Comparison of ENCODE assay signal across 1 cellular context in the genomic region with DNA sequence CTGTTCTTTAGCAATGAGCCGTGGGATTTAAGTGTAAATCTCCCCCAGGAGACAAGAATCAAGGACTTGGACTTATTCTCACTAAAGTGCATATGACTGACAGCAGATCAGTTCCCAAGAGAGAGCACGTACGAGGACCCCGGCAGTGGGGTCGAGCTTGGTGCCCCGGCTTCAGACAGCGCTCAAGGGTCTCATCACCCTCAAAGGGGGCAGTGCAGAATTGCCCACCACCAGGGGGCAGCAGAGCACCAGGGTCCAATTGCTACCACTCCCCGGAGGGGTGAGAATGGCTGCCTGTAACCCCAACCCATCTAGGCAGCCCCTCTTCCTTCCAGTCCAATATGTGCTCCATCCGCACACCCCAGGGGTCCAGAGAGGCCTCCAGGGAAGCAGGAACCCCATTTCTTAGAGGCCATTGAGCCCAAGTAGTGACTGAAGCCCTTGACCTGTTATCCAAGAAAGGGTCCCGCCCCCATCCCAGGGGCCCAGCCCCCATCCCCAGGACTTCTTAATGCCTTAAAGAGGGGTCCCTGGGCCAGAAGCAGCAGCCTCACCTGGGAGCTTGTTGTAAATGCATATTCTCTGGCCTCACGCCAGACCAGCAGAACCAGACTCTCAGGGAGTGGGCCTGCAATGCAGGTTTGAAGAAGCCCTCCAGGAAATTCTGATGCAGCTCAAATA.
TF ChIP-seq lines count a peak whose summit lies in the region.

No MANE protein-coding gene starts in this region.

TF ChIP-seq in K562, 482 proteins besides CTCF, POLR2A, EP300 and RAD21 (continued from another document):
- no peak for TF ChIP-seq IRF1 (CRISPR knock-in tag; IDR thresholded peaks at IDR 0.05; ENCODE audit: borderline replicate concordance)
- TF ChIP-seq SP2 (IDR thresholded peaks at IDR 0.05; ENCODE audit: extremely low read depth, low read depth, low read length, poor library complexity, severe bottlenecking): no peak
- no peak for TF ChIP-seq YBX1 (IDR thresholded peaks at IDR 0.05)
- no peak for TF ChIP-seq FOXK2 (conservative IDR thresholded peaks at IDR 0.05 in 1 of 2, IDR thresholded peaks at IDR 0.05 in 1 of 2; ENCODE audit: low read depth in 2 of 2)
- no peak for TF ChIP-seq MECOM (CRISPR knock-in tag; IDR thresholded peaks at IDR 0.05)
- 0 out of 2 replicates have a peak, but pooled peaks have one; percentile 6 for TF ChIP-seq NCOA1 (IDR thresholded peaks at IDR 0.05; ENCODE audit: low read depth)
- TF ChIP-seq, protein P1, sequence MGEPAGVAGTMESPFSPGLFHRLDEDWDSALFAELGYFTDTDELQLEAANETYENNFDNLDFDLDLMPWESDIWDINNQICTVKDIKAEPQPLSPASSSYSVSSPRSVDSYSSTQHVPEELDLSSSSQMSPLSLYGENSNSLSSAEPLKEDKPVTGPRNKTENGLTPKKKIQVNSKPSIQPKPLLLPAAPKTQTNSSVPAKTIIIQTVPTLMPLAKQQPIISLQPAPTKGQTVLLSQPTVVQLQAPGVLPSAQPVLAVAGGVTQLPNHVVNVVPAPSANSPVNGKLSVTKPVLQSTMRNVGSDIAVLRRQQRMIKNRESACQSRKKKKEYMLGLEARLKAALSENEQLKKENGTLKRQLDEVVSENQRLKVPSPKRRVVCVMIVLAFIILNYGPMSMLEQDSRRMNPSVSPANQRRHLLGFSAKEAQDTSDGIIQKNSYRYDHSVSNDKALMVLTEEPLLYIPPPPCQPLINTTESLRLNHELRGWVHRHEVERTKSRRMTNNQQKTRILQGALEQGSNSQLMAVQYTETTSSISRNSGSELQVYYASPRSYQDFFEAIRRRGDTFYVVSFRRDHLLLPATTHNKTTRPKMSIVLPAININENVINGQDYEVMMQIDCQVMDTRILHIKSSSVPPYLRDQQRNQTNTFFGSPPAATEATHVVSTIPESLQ (CRISPR knock-in tag; IDR thresholded peaks at IDR 0.05): no peak
- TF ChIP-seq MCM2 (IDR thresholded peaks at IDR 0.05; ENCODE audit: low read depth): no peak
- TF ChIP-seq MYC (IDR thresholded peaks at IDR 0.05; ENCODE audit: low read depth, low read length): peak; percentile 24; the same call in 1 of the 2 replicates
- TF ChIP-seq MYC (CRISPR knock-in tag; IDR thresholded peaks at IDR 0.05; ENCODE audit: borderline replicate concordance, low read depth): no peak
- TF ChIP-seq HDGF (IDR thresholded peaks at IDR 0.05): 0 out of 2 replicates have a peak, but pooled peaks have one; percentile 72
- no peak for TF ChIP-seq ZNF354B (CRISPR knock-in tag; IDR thresholded peaks at IDR 0.05)
- TF ChIP-seq ZNF174 (CRISPR knock-in tag; IDR thresholded peaks at IDR 0.05): no peak
- TF ChIP-seq, protein P2, sequence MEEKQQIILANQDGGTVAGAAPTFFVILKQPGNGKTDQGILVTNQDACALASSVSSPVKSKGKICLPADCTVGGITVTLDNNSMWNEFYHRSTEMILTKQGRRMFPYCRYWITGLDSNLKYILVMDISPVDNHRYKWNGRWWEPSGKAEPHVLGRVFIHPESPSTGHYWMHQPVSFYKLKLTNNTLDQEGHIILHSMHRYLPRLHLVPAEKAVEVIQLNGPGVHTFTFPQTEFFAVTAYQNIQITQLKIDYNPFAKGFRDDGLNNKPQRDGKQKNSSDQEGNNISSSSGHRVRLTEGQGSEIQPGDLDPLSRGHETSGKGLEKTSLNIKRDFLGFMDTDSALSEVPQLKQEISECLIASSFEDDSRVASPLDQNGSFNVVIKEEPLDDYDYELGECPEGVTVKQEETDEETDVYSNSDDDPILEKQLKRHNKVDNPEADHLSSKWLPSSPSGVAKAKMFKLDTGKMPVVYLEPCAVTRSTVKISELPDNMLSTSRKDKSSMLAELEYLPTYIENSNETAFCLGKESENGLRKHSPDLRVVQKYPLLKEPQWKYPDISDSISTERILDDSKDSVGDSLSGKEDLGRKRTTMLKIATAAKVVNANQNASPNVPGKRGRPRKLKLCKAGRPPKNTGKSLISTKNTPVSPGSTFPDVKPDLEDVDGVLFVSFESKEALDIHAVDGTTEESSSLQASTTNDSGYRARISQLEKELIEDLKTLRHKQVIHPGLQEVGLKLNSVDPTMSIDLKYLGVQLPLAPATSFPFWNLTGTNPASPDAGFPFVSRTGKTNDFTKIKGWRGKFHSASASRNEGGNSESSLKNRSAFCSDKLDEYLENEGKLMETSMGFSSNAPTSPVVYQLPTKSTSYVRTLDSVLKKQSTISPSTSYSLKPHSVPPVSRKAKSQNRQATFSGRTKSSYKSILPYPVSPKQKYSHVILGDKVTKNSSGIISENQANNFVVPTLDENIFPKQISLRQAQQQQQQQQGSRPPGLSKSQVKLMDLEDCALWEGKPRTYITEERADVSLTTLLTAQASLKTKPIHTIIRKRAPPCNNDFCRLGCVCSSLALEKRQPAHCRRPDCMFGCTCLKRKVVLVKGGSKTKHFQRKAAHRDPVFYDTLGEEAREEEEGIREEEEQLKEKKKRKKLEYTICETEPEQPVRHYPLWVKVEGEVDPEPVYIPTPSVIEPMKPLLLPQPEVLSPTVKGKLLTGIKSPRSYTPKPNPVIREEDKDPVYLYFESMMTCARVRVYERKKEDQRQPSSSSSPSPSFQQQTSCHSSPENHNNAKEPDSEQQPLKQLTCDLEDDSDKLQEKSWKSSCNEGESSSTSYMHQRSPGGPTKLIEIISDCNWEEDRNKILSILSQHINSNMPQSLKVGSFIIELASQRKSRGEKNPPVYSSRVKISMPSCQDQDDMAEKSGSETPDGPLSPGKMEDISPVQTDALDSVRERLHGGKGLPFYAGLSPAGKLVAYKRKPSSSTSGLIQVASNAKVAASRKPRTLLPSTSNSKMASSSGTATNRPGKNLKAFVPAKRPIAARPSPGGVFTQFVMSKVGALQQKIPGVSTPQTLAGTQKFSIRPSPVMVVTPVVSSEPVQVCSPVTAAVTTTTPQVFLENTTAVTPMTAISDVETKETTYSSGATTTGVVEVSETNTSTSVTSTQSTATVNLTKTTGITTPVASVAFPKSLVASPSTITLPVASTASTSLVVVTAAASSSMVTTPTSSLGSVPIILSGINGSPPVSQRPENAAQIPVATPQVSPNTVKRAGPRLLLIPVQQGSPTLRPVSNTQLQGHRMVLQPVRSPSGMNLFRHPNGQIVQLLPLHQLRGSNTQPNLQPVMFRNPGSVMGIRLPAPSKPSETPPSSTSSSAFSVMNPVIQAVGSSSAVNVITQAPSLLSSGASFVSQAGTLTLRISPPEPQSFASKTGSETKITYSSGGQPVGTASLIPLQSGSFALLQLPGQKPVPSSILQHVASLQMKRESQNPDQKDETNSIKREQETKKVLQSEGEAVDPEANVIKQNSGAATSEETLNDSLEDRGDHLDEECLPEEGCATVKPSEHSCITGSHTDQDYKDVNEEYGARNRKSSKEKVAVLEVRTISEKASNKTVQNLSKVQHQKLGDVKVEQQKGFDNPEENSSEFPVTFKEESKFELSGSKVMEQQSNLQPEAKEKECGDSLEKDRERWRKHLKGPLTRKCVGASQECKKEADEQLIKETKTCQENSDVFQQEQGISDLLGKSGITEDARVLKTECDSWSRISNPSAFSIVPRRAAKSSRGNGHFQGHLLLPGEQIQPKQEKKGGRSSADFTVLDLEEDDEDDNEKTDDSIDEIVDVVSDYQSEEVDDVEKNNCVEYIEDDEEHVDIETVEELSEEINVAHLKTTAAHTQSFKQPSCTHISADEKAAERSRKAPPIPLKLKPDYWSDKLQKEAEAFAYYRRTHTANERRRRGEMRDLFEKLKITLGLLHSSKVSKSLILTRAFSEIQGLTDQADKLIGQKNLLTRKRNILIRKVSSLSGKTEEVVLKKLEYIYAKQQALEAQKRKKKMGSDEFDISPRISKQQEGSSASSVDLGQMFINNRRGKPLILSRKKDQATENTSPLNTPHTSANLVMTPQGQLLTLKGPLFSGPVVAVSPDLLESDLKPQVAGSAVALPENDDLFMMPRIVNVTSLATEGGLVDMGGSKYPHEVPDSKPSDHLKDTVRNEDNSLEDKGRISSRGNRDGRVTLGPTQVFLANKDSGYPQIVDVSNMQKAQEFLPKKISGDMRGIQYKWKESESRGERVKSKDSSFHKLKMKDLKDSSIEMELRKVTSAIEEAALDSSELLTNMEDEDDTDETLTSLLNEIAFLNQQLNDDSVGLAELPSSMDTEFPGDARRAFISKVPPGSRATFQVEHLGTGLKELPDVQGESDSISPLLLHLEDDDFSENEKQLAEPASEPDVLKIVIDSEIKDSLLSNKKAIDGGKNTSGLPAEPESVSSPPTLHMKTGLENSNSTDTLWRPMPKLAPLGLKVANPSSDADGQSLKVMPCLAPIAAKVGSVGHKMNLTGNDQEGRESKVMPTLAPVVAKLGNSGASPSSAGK (IDR thresholded peaks at IDR 0.05): no peak
- TF ChIP-seq CBFB (CRISPR knock-in tag; IDR thresholded peaks at IDR 0.05): no peak
- TF ChIP-seq ETS1 (conservative IDR thresholded peaks at IDR 0.05; ENCODE audit: control insufficient read depth, low read depth, low read length): no peak
